In genomic region chr3:116020495-116020894, GRCh38 we compare ENCODE assay signal across 12 cellular contexts.
DNase-seq lines count a peak whose midpoint lies in the region; ATAC-seq, FAIRE-seq and TF ChIP-seq lines count a peak whose summit lies in the region.
"Had no signal": no experiment of that assay in that cellular context is flagged by ENCODE, and none has a peak within 500 bp of the region (broad histone marks: within the 10 kb centered on the region; RNA-seq: fewer than 3 reads in every experiment).

No MANE protein-coding gene starts in this region.

- H4K20me1 ChIP-seq in PC-9 (ENCODE audit: insufficient read depth), result no peaks in the 10 kb centered on the region

- no peaks in the 10 kb centered on the region for H3K9me2 ChIP-seq in PC-9 (ENCODE audit: insufficient read depth)

- no peaks in the 10 kb centered on the region for H3F3A ChIP-seq in PC-9 (ENCODE audit: insufficient read depth, low read depth)

- CTCF ChIA-PET in MCF 10A (lab: Yijun Ruan, JAX), result interaction anchor here (1.0 kb wide), 1 partner anchor 8 kb away, joined by 3 read pairs; no protein-coding TSS in a partner anchor
- CTCF ChIA-PET in PC-9 (lab: Charles Lee), result no interaction called here

- 0 out of 2 replicates have a peak overlapping the region, but pooled peaks have one; percentile 52 for H2AFZ ChIP-seq in PC-9

- H3K4me3 Mint-ChIP-seq in MCF 10A (ENCODE audit: unreplicated experiment), result no peak overlapping the region
- H3K4me3 Mint-ChIP-seq: T-helper 1 cell treated with Interleukin-12 subunit alpha and Interleukin-12 subunit beta and Interleukin-4 antibody, amounts not matched to agents 30 μg/mL and 1 μg/mL, for 36 hours had no signal

- no peaks in the 10 kb centered on the region for H3K79me2 ChIP-seq in PC-9 (ENCODE audit: low read depth)

- peak; percentile 7 for DNase-seq in MCF 10A (ENCODE audit: unreplicated experiment)
- no peak for DNase-seq in breast epithelium (ENCODE audit: low spot score in 2 of 2)
- DNase-seq in PC-9, result no peak
- no peak for DNase-seq in frontal cortex (ENCODE audit: low spot score in 2 of 2)
- DNase-seq in activated CD4-positive, alpha-beta T cell treated with anti-CD3 and anti-CD28 coated beads for 1 hour, result no peak
- no peak for DNase-seq in NCI-H2081 treated with DMSO at 0.1 percent for 48 hours (lab: John Stamatoyannopoulos, UW)
- no peak for DNase-seq in H4 (ENCODE audit: low spot score)
- DNase-seq: mesendoderm, trophoblast cell had no signal

- H3K4me1 ChIP-seq in breast epithelium, result no peaks in the 10 kb centered on the region
- no peaks in the 10 kb centered on the region for H3K4me1 ChIP-seq in PC-9 (replicated peaks; ENCODE audit: insufficient read depth)

- H3K9me3 Mint-ChIP-seq in MCF 10A (ENCODE audit: unreplicated experiment), result no peaks in the 10 kb centered on the region
- H3K9me3 Mint-ChIP-seq: T-helper 1 cell treated with Interleukin-12 subunit alpha and Interleukin-12 subunit beta and Interleukin-4 antibody, amounts not matched to agents 30 μg/mL and 1 μg/mL, for 36 hours had no signal

- no peak for TF ChIP-seq POLR2A in breast epithelium (IDR thresholded peaks at IDR 0.05)

- POLR2A ChIA-PET in MCF 10A (lab: Yijun Ruan, JAX) (no interaction called here), PC-9 (lab: Charles Lee; ENCODE audit: unreplicated experiment) (no interaction called here)

- no TSS peak for BruUV-seq in MCF 10A (replicated peaks; lab: Mats Ljungman, UMichigan)
- BruUV-seq in PC-9 (replicated peaks; lab: Mats Ljungman, UMichigan), result no TSS peak

- intact Hi-C loops in MCF 10A (cut with micrococcal nuclease) (no loop called here), breast epithelium (cut with DNase I; ENCODE audit: low total_unique reads) (no loop called here), PC-9 (cut with micrococcal nuclease; ENCODE audit: unreplicated experiment) (no loop called here)

- H3K27me3 ChIP-seq in breast epithelium, result no peaks in the 10 kb centered on the region
- H3K27me3 ChIP-seq in PC-9 (ENCODE audit: insufficient read depth, low read depth), result no peaks in the 10 kb centered on the region

- no peaks in the 10 kb centered on the region for H3K9me3 ChIP-seq in breast epithelium
- H3K9me3 ChIP-seq in PC-9 (ENCODE audit: insufficient read depth, low read depth), result no peaks in the 10 kb centered on the region

- ATAC-seq in HG02885 (IDR thresholded peaks at IDR 0.05; ENCODE audit: poor library complexity, unreplicated experiment), result peak; percentile 96

- H3K27ac Mint-ChIP-seq in MCF 10A (ENCODE audit: low read depth, unreplicated experiment), result no peak overlapping the region
- H3K27ac Mint-ChIP-seq: T-helper 1 cell treated with Interleukin-12 subunit alpha and Interleukin-12 subunit beta and Interleukin-4 antibody, amounts not matched to agents 30 μg/mL and 1 μg/mL, for 36 hours had no signal

- TF ChIP-seq CTCF in MCF 10A (IDR thresholded peaks at IDR 0.05; ENCODE audit: unreplicated experiment) (no peak), breast epithelium (IDR thresholded peaks at IDR 0.05) (no peak), PC-9 (conservative IDR thresholded peaks at IDR 0.05) (no peak)

- no peaks in the 10 kb centered on the region for H3K4me1 Mint-ChIP-seq in MCF 10A (ENCODE audit: insufficient read depth, unreplicated experiment)

- H3K4me3 ChIP-seq in breast epithelium (no peak overlapping the region), PC-9 (no peak overlapping the region)

- no peaks in the 10 kb centered on the region for H3K27me3 Mint-ChIP-seq in MCF 10A (ENCODE audit: insufficient read depth, unreplicated experiment)

- H3K4me2 ChIP-seq in PC-9, result no peak overlapping the region

- no peaks in the 10 kb centered on the region for H3K36me3 Mint-ChIP-seq in MCF 10A (ENCODE audit: insufficient read depth, unreplicated experiment)

- FAIRE-seq in frontal cortex (lab: Jason Lieb, UNC), result no peak
- FAIRE-seq: endometrium had no signal

- H3K27ac ChIP-seq in breast epithelium, result no peak overlapping the region
- H3K27ac ChIP-seq in PC-9, result no peak overlapping the region

- no peaks in the 10 kb centered on the region for H3K36me3 ChIP-seq in breast epithelium
- H3K36me3 ChIP-seq in PC-9 (ENCODE audit: low read depth), result no peaks in the 10 kb centered on the region
